ENCODE assay signal across 28 cellular contexts in genomic region chr6:25570608-25571007, GRCh38.
DNase-seq lines count a peak whose midpoint lies in the region; ATAC-seq, FAIRE-seq and TF ChIP-seq lines count a peak whose summit lies in the region.
"Had no signal": no experiment of that assay in that cellular context is flagged by ENCODE, and none has a peak within 500 bp of the region (broad histone marks: within the 10 kb centered on the region; RNA-seq: fewer than 3 reads in every experiment).

No MANE protein-coding gene starts in this region.

- no peaks in the 10 kb centered on the region for H4K20me1 ChIP-seq in endothelial cell of umbilical vein (replicated peaks; ENCODE audit: control insufficient read depth, extremely low read depth, insufficient read depth, low read length)
- H4K20me1 ChIP-seq: BLaER1 had no signal

- no peak overlapping the region for H3K9ac ChIP-seq in endothelial cell of umbilical vein (replicated peaks; ENCODE audit: extremely low read depth, insufficient read depth, low read length)
- H3K9ac ChIP-seq: BLaER1 had no signal

- DNase-seq in H54 (ENCODE audit: insufficient read length, low spot score) (no peak), HEK293T (ENCODE audit: extremely low spot score) (no peak), endothelial cell of umbilical vein (ENCODE audit: low read depth, low spot score) (peak; percentile 23), retina (no peak)
- DNase-seq in stimulated activated CD4-positive, alpha-beta T cell treated with anti-CD3 and anti-CD28 coated beads, Interleukin-1b, Interleukin-23, amount 100 ng/mL, for 48 hours: no peak
- no peak for DNase-seq in stimulated activated naive CD8-positive, alpha-beta T cell treated with anti-CD3 and anti-CD28 coated beads, Interleukin-15, amount 100 ng/mL, for 72 hours
- DNase-seq: 8988T; AML-193; BE2C; C1 segment of cervical spinal cord; CD4-positive, alpha-beta memory T cell; CD4-positive, CD25-positive, alpha-beta regulatory T cell; CD8-positive, alpha-beta memory T cell; COR-L47; DMS 273 treated with DMSO at 0.1 percent for 48 hours; DMS153; DMS53; DMS79; DND-41; EL; GDM1 had no signal

- dilution Hi-C loops in endothelial cell of umbilical vein (cut with MboI; ENCODE audit: extremely low pct_ligation_motif_present, low sequenced_read_pairs): no loop called here

- H3K9me3 Mint-ChIP-seq in stimulated activated naive CD8-positive, alpha-beta T cell treated with anti-CD3 and anti-CD28 coated beads, Interleukin-15, amount 100 ng/mL, for 72 hours: no peaks in the 10 kb centered on the region
- H3K9me3 Mint-ChIP-seq: CD4-positive, alpha-beta memory T cell; CD4-positive, CD25-positive, alpha-beta regulatory T cell; CD8-positive, alpha-beta memory T cell had no signal

- CTCF ChIA-PET in HEK293T (lab: Yijun Ruan, JAX): interaction anchor here (0.6 kb wide), 1 partner anchor 1560 kb away, joined by 4 read pairs; no protein-coding TSS in a partner anchor
- CTCF ChIA-PET in endothelial cell of umbilical vein (lab: Charles Lee): interaction anchor here (0.9 to 1.9 kb wide), 5 partner anchors 15 to 347 kb away, joined by 3 to 11 read pairs (median 4); no protein-coding TSS in a partner anchor

- POLR2A ChIA-PET in HEK293T (lab: Yijun Ruan, JAX) (no interaction called here), endothelial cell of umbilical vein (lab: Charles Lee) (no interaction called here)

- no peak overlapping the region for H3K27ac ChIP-seq in endothelial cell of umbilical vein (ENCODE audit: insufficient read depth, low read depth, low read length)
- H3K27ac ChIP-seq: BLaER1 had no signal

- H3K9me1 ChIP-seq in endothelial cell of umbilical vein (replicated peaks; ENCODE audit: control insufficient read depth, extremely low read depth, insufficient read depth, low read length): no peaks in the 10 kb centered on the region

- no peaks in the 10 kb centered on the region for H3K9me3 ChIP-seq in endothelial cell of umbilical vein (replicated peaks; ENCODE audit: control insufficient read depth, insufficient read depth, low read length)
- H3K9me3 ChIP-seq: BE2C, BLaER1 had no signal

- H3K4me1 Mint-ChIP-seq in stimulated activated naive CD8-positive, alpha-beta T cell treated with anti-CD3 and anti-CD28 coated beads, Interleukin-15, amount 100 ng/mL, for 72 hours: no peaks in the 10 kb centered on the region
- H3K4me1 Mint-ChIP-seq: CD14-positive monocyte; CD4-positive, alpha-beta memory T cell; CD4-positive, CD25-positive, alpha-beta regulatory T cell; CD8-positive, alpha-beta memory T cell had no signal

- no peak for ATAC-seq in stimulated activated naive CD8-positive, alpha-beta T cell treated with anti-CD3 and anti-CD28 coated beads, Interleukin-15, amount 100 ng/mL, for 72 hours
- no peak for ATAC-seq in GM21529 (IDR thresholded peaks at IDR 0.05; ENCODE audit: unreplicated experiment)
- ATAC-seq: GM12878 had no signal

- intact Hi-C loops in endothelial cell of umbilical vein (cut with micrococcal nuclease): no loop called here

- peak overlapping the region; percentile 45 for H2AFZ ChIP-seq in endothelial cell of umbilical vein (ENCODE audit: low read depth, low read length)

- no peak overlapping the region for H3K4me3 Mint-ChIP-seq in stimulated activated naive CD8-positive, alpha-beta T cell treated with anti-CD3 and anti-CD28 coated beads, Interleukin-15, amount 100 ng/mL, for 72 hours
- H3K4me3 Mint-ChIP-seq: CD14-positive monocyte; CD4-positive, alpha-beta memory T cell; CD8-positive, alpha-beta memory T cell had no signal

- no peaks in the 10 kb centered on the region for H3K27me3 Mint-ChIP-seq in stimulated activated naive CD8-positive, alpha-beta T cell treated with anti-CD3 and anti-CD28 coated beads, Interleukin-15, amount 100 ng/mL, for 72 hours
- H3K27me3 Mint-ChIP-seq: CD4-positive, alpha-beta memory T cell; CD4-positive, CD25-positive, alpha-beta regulatory T cell had no signal

- TF ChIP-seq POLR2A in H54 (IDR thresholded peaks at IDR 0.05; ENCODE audit: low read depth, low read length): no peak
- TF ChIP-seq POLR2A in endothelial cell of umbilical vein (IDR thresholded peaks at IDR 0.05; ENCODE audit: low read depth, low read length): no peak

- no TSS peak for BruUV-seq in endothelial cell of umbilical vein (replicated peaks; lab: Mats Ljungman, UMichigan)

- no peak overlapping the region for H3K4me3 ChIP-seq in endothelial cell of umbilical vein (replicated peaks in 1 of 3; ENCODE audit: insufficient read depth in 1 of 3, low read depth in 1 of 3, low read length in 3 of 3)
- H3K4me3 ChIP-seq: BLaER1, GM12878 had no signal

- H3K27ac Mint-ChIP-seq in stimulated activated naive CD8-positive, alpha-beta T cell treated with anti-CD3 and anti-CD28 coated beads, Interleukin-15, amount 100 ng/mL, for 72 hours: no peak overlapping the region
- H3K27ac Mint-ChIP-seq: CD14-positive monocyte; CD4-positive, alpha-beta memory T cell; CD4-positive, CD25-positive, alpha-beta regulatory T cell; CD8-positive, alpha-beta memory T cell had no signal

- TF ChIP-seq CTCF in endothelial cell of umbilical vein (IDR thresholded peaks at IDR 0.05; ENCODE audit: extremely low read depth in 1 of 2, insufficient read depth in 1 of 2, low read depth in 1 of 2, low read length in 2 of 2): no peak

- FAIRE-seq in H54 (lab: Jason Lieb, UNC): peak; percentile 50
- peak; percentile 77 for FAIRE-seq in endothelial cell of umbilical vein (lab: Jason Lieb, UNC)
- FAIRE-seq: A204.1, GM12878, GM12892, GM18507 had no signal

- peaks cover 10% of the 10 kb centered on the region for H3K4me1 ChIP-seq in endothelial cell of umbilical vein (ENCODE audit: control insufficient read depth, extremely low read depth, insufficient read depth, low read length)
- H3K4me1 ChIP-seq: BE2C, BLaER1 had no signal

- no peaks in the 10 kb centered on the region for H3K27me3 ChIP-seq in endothelial cell of umbilical vein (ENCODE audit: control insufficient read depth in 2 of 2, insufficient read depth in 2 of 2, low read length in 2 of 2)
- H3K27me3 ChIP-seq: BE2C, BLaER1 had no signal

- no peaks in the 10 kb centered on the region for H3K36me3 ChIP-seq in endothelial cell of umbilical vein (ENCODE audit: control insufficient read depth in 2 of 2, extremely low read depth in 1 of 2, insufficient read depth in 2 of 2, low read length in 2 of 2)
- H3K36me3 ChIP-seq: BE2C, BLaER1 had no signal

- peak overlapping the region; percentile 79 for H3K4me2 ChIP-seq in endothelial cell of umbilical vein (ENCODE audit: insufficient read depth, low read length)
- H3K4me2 ChIP-seq: BLaER1 had no signal

- no peaks in the 10 kb centered on the region for H3K79me2 ChIP-seq in endothelial cell of umbilical vein (ENCODE audit: control insufficient read depth, insufficient read depth, low read length)

TF ChIP-seq in HEK293T, 16 proteins besides CTCF, POLR2A, EP300 and RAD21:
- TF ChIP-seq LEF1 (IDR thresholded peaks at IDR 0.05; ENCODE audit: borderline replicate concordance) (no peak), SUZ12 (IDR thresholded peaks at IDR 0.05) (no peak), ARNT (IDR thresholded peaks at IDR 0.05) (no peak), ELF4 (IDR thresholded peaks at IDR 0.05) (no peak), L3MBTL2 (conservative IDR thresholded peaks at IDR 0.05) (no peak), PKNOX1 (IDR thresholded peaks at IDR 0.05) (peak; percentile 51), HDGF (IDR thresholded peaks at IDR 0.05; ENCODE audit: borderline replicate concordance) (no peak), NFRKB (IDR thresholded peaks at IDR 0.05) (no peak)
TF ChIP-seq in HEK293T: peak in this region for 1.

TF ChIP-seq in endothelial cell of umbilical vein, 7 proteins besides CTCF, POLR2A, EP300 and RAD21:
- TF ChIP-seq MYC (IDR thresholded peaks at IDR 0.05; ENCODE audit: low read depth, low read length): no peak
- TF ChIP-seq FOS (IDR thresholded peaks at IDR 0.05; ENCODE audit: borderline replicate concordance, insufficient read depth, low read length): no peak
TF ChIP-seq in endothelial cell of umbilical vein: peak in this region for 0.
